ENCODE assay signal across 22 cellular contexts in genomic region chr6:127776320-127776719, GRCh38.
DNase-seq lines count a peak whose midpoint lies in the region; ATAC-seq and TF ChIP-seq lines count a peak whose summit lies in the region.
"Had no signal": no experiment of that assay in that cellular context is flagged by ENCODE, and none has a peak within 500 bp of the region (broad histone marks: within the 10 kb centered on the region; RNA-seq: fewer than 3 reads in every experiment).

No MANE protein-coding gene starts in this region.

- H3K4me3 ChIP-seq in IMR-90 (ENCODE audit: insufficient read depth, low read depth, low read length): no peak overlapping the region
- H3K4me3 ChIP-seq: BLaER1 treated with 17β-estradiol and CSF1 and Interleukin-3, amounts not matched to agents 10 nM and 100 nM; GM12878; psoas muscle had no signal

- no peak for TF ChIP-seq RAD21 in IMR-90 (IDR thresholded peaks at IDR 0.05; ENCODE audit: low read length)

- dilution Hi-C loops in IMR-90 (cut with HindIII; ENCODE audit: low sequenced_read_pairs, unreplicated experiment): no loop called here

- CTCF ChIA-PET in IMR-90 (lab: Yijun Ruan, JAX): interaction anchor here (0.7 kb wide), 1 partner anchor 574 kb away, joined by 3 read pairs; no protein-coding TSS in a partner anchor

- TF ChIP-seq CTCF in IMR-90 (conservative IDR thresholded peaks at IDR 0.05; ENCODE audit: low read depth, low read length): no peak

- H3K36me3 ChIP-seq in IMR-90 (ENCODE audit: control insufficient read depth, insufficient read depth, low read length): no peaks in the 10 kb centered on the region
- H3K36me3 ChIP-seq: BLaER1 treated with 17β-estradiol and CSF1 and Interleukin-3, amounts not matched to agents 10 nM and 100 nM; neutrophil; WERI-Rb-1 had no signal

- H3K27me3 ChIP-seq in IMR-90 (ENCODE audit: control insufficient read depth, insufficient read depth, low read length): no peaks in the 10 kb centered on the region; the same call in 1 of the 2 replicates
- H3K27me3 ChIP-seq: BLaER1 treated with 17β-estradiol and CSF1 and Interleukin-3, amounts not matched to agents 10 nM and 100 nM; neutrophil had no signal

- H4K20me1 ChIP-seq in IMR-90 (ENCODE audit: insufficient read depth, low read length): no peaks in the 10 kb centered on the region
- H4K20me1 ChIP-seq: BLaER1 treated with 17β-estradiol and CSF1 and Interleukin-3, amounts not matched to agents 10 nM and 100 nM had no signal

- H3K4me3 Mint-ChIP-seq in activated T-cell treated with anti-CD3 and anti-CD28 coated beads, Interleukin-2, amount 50 U/mL, for 4 hours: peak overlapping the region; percentile 6
- H3K4me3 Mint-ChIP-seq in central memory CD8-positive, alpha-beta T cell: no peak overlapping the region
- H3K4me3 Mint-ChIP-seq: activated T-helper 1 cell treated with anti-CD3 and anti-CD28 coated beads, Interleukin-12 subunit alpha, Interleukin-12 subunit beta, Interleukin-2, Interleukin-4 antibody, amounts not matched to agents 30 ng/mL and 10 ng/mL and 1 ng/mL, durations not matched to agents 14 hours and 24 hours and 36 hours had no signal

- no peak for DNase-seq in activated T-cell treated with anti-CD3 and anti-CD28 coated beads, Interleukin-2, amount 50 U/mL, for 4 hours
- no peak for DNase-seq in activated T-cell treated with anti-CD3 and anti-CD28 coated beads for 4 hours
- no peak for DNase-seq in IMR-90
- DNase-seq in central memory CD8-positive, alpha-beta T cell (ENCODE audit: low spot score in 2 of 2): no peak
- peak; percentile 17 for DNase-seq in stimulated activated naive CD8-positive, alpha-beta T cell treated with anti-CD3 and anti-CD28 coated beads, Interleukin-15, Interleukin-2, amounts not matched to agents 100 U/mL and 50 U/mL, for 24 hours
- no peak for DNase-seq in activated CD4-positive, CD25-positive, alpha-beta regulatory T cell (lab: John Stamatoyannopoulos, UW)
- no peak for DNase-seq in SKM-1 (lab: John Stamatoyannopoulos, UW; ENCODE audit: unreplicated experiment)
- DNase-seq: cerebellar nuclear complex, DND-41, HCEC 1CT, head of caudate nucleus, NCI-H1048, NCI-H1930, NCI-H2227 treated with DMSO at 0.1 percent for 48 hours, psoas muscle, T-helper 9 cell, WERI-Rb-1 had no signal

- H3K36me3 Mint-ChIP-seq in activated T-cell treated with anti-CD3 and anti-CD28 coated beads, Interleukin-2, amount 50 U/mL, for 4 hours (ENCODE audit: insufficient read depth): peaks cover 17% of the 10 kb centered on the region
- H3K36me3 Mint-ChIP-seq in central memory CD8-positive, alpha-beta T cell (ENCODE audit: insufficient read depth): peaks cover 5% of the 10 kb centered on the region

- no TSS peak for BruUV-seq in IMR-90 (replicated peaks; lab: Mats Ljungman, UMichigan)

- ATAC-seq in activated T-cell treated with anti-CD3 and anti-CD28 coated beads, Interleukin-2, amount 50 U/mL, for 4 hours: peak in 1 of 2 donors; percentile 59
- no peak for ATAC-seq in IMR-90 (ENCODE audit: low read depth)
- no peak for ATAC-seq in central memory CD8-positive, alpha-beta T cell (replicated peaks; ENCODE audit: extremely low read depth, poor library complexity, severe bottlenecking)
- peak; percentile 72 for ATAC-seq in stimulated activated naive CD8-positive, alpha-beta T cell treated with anti-CD3 and anti-CD28 coated beads, Interleukin-15, Interleukin-2, amounts not matched to agents 100 U/mL and 50 U/mL, for 24 hours
- ATAC-seq: GM12878, psoas muscle had no signal

- H2BK20ac ChIP-seq in IMR-90 (ENCODE audit: low read depth, low read length): no peak overlapping the region

- H2AK9ac ChIP-seq in IMR-90 (replicated peaks; ENCODE audit: low read depth, low read length, poor library complexity): no peak overlapping the region

- no peak overlapping the region for H3K9ac ChIP-seq in IMR-90 (ENCODE audit: low read depth, low read length)
- H3K9ac ChIP-seq: BLaER1 treated with 17β-estradiol and CSF1 and Interleukin-3, amounts not matched to agents 10 nM and 100 nM had no signal

- WGBS in IMR-90 (ENCODE audit: extremely low coverage in 2 of 2, insufficient read length in 1 of 2), 2 experiments: no CpG with 5 or more reads among the region's 2 CpGs

- TF ChIP-seq POLR2A in IMR-90 (IDR thresholded peaks at IDR 0.05; ENCODE audit: low read depth, low read length): no peak

- no peaks in the 10 kb centered on the region for H3K27me3 Mint-ChIP-seq in activated T-cell treated with anti-CD3 and anti-CD28 coated beads, Interleukin-2, amount 50 U/mL, for 4 hours (ENCODE audit: low read depth)
- no peaks in the 10 kb centered on the region for H3K27me3 Mint-ChIP-seq in central memory CD8-positive, alpha-beta T cell

- H3K4ac ChIP-seq in IMR-90 (ENCODE audit: low read depth, low read length): no peak overlapping the region

- peaks cover 43% of the 10 kb centered on the region for H3K4me1 Mint-ChIP-seq in activated T-cell treated with anti-CD3 and anti-CD28 coated beads, Interleukin-2, amount 50 U/mL, for 4 hours (ENCODE audit: low read depth)
- peaks cover 59% of the 10 kb centered on the region for H3K4me1 Mint-ChIP-seq in central memory CD8-positive, alpha-beta T cell

- H4K8ac ChIP-seq in IMR-90 (ENCODE audit: low read depth in 2 of 2, low read length in 2 of 2): no peak overlapping the region

- intact Hi-C loops in IMR-90 (cut with micrococcal nuclease): no loop called here

- POLR2A ChIA-PET in IMR-90 (lab: Charles Lee; ENCODE audit: unreplicated experiment): no interaction called here

- no peak overlapping the region for H2BK15ac ChIP-seq in IMR-90 (ENCODE audit: low read depth, low read length)

- H2AK5ac ChIP-seq in IMR-90 (ENCODE audit: low read depth, low read length): no peak overlapping the region

- H3K79me1 ChIP-seq in IMR-90 (ENCODE audit: low read depth in 1 of 2, low read length in 2 of 2): no peaks in the 10 kb centered on the region

- in situ Hi-C loops in IMR-90 (cut with MboI; ENCODE audit: low sequenced_read_pairs): no loop called here

- no peak overlapping the region for H2AFZ ChIP-seq in IMR-90 (replicated peaks; ENCODE audit: low read length, poor library complexity)

- H4K5ac ChIP-seq in IMR-90 (ENCODE audit: low read depth, low read length): no peak overlapping the region

- no peak overlapping the region for H3K4me2 ChIP-seq in IMR-90 (ENCODE audit: low read depth, low read length)
- H3K4me2 ChIP-seq: BLaER1 treated with 17β-estradiol and CSF1 and Interleukin-3, amounts not matched to agents 10 nM and 100 nM had no signal

- H3K56ac ChIP-seq in IMR-90 (ENCODE audit: extremely low read depth, insufficient read depth, low read length): no peak overlapping the region

- no peaks in the 10 kb centered on the region for H3K9me3 ChIP-seq in IMR-90 (ENCODE audit: control insufficient read depth, insufficient read depth, low read length)
- H3K9me3 ChIP-seq: BLaER1 treated with 17β-estradiol and CSF1 and Interleukin-3, amounts not matched to agents 10 nM and 100 nM; neutrophil; psoas muscle had no signal

- H2BK5ac ChIP-seq in IMR-90 (ENCODE audit: low read depth, low read length, poor library complexity, severe bottlenecking): no peak overlapping the region

- no peak overlapping the region for H3K18ac ChIP-seq in IMR-90 (ENCODE audit: low read depth, low read length)

- H3K27ac ChIP-seq in IMR-90 (ENCODE audit: insufficient read depth, low read length): no peak overlapping the region
- H3K27ac ChIP-seq: BLaER1 treated with 17β-estradiol and CSF1 and Interleukin-3, amounts not matched to agents 10 nM and 100 nM; epithelial cell of prostate; neutrophil; psoas muscle; WERI-Rb-1 had no signal

- H3K4me1 ChIP-seq in IMR-90 (ENCODE audit: control insufficient read depth, insufficient read depth, low read length): no peaks in the 10 kb centered on the region
- H3K4me1 ChIP-seq: psoas muscle had no signal

- peak overlapping the region; percentile 68 for H3K27ac Mint-ChIP-seq in central memory CD8-positive, alpha-beta T cell (ENCODE audit: low read depth)
- H3K27ac Mint-ChIP-seq: activated T-helper 1 cell treated with anti-CD3 and anti-CD28 coated beads, Interleukin-12 subunit alpha, Interleukin-12 subunit beta, Interleukin-2, Interleukin-4 antibody, amounts not matched to agents 30 ng/mL and 10 ng/mL and 1 ng/mL, durations not matched to agents 14 hours and 24 hours and 36 hours had no signal

- H4K91ac ChIP-seq in IMR-90 (ENCODE audit: insufficient read depth, low read depth, low read length): no peak overlapping the region

- peaks cover 5% of the 10 kb centered on the region for H3K9me3 Mint-ChIP-seq in activated T-cell treated with anti-CD3 and anti-CD28 coated beads, Interleukin-2, amount 50 U/mL, for 4 hours
- no peaks in the 10 kb centered on the region for H3K9me3 Mint-ChIP-seq in central memory CD8-positive, alpha-beta T cell
- H3K9me3 Mint-ChIP-seq: activated T-helper 1 cell treated with anti-CD3 and anti-CD28 coated beads, Interleukin-12 subunit alpha, Interleukin-12 subunit beta, Interleukin-2, Interleukin-4 antibody, amounts not matched to agents 30 ng/mL and 10 ng/mL and 1 ng/mL, durations not matched to agents 14 hours and 24 hours and 36 hours had no signal

- H3K14ac ChIP-seq in IMR-90 (replicated peaks; ENCODE audit: low read depth, low read length): no peak overlapping the region

- H2BK120ac ChIP-seq in IMR-90 (ENCODE audit: low read depth, low read length): no peak overlapping the region

- H3K23ac ChIP-seq in IMR-90 (ENCODE audit: low read depth, low read length): no peak overlapping the region

- no peaks in the 10 kb centered on the region for H3K9me1 ChIP-seq in IMR-90 (ENCODE audit: insufficient read depth, low read length)

TF ChIP-seq in IMR-90, 13 proteins besides CTCF, POLR2A, EP300 and RAD21:
- TF ChIP-seq RFX5 (IDR thresholded peaks at IDR 0.05; ENCODE audit: low read depth, low read length): no peak
- no peak for TF ChIP-seq CHD1 (IDR thresholded peaks at IDR 0.05; ENCODE audit: low read depth, low read length)
- no peak for TF ChIP-seq MXI1 (IDR thresholded peaks at IDR 0.05; ENCODE audit: borderline replicate concordance, low read depth, low read length)
- no peak for TF ChIP-seq RCOR1 (IDR thresholded peaks at IDR 0.05; ENCODE audit: insufficient replicate concordance, low read length)
- no peak for TF ChIP-seq USF2 (IDR thresholded peaks at IDR 0.05; ENCODE audit: low read depth, low read length)
- TF ChIP-seq BHLHE40 (IDR thresholded peaks at IDR 0.05; ENCODE audit: low read depth, low read length): no peak
- peak; percentile 73 for TF ChIP-seq MAFK (IDR thresholded peaks at IDR 0.05; ENCODE audit: low read depth, low read length)
